ENCODE assay signal across 8 cellular contexts in the genomic region with DNA sequence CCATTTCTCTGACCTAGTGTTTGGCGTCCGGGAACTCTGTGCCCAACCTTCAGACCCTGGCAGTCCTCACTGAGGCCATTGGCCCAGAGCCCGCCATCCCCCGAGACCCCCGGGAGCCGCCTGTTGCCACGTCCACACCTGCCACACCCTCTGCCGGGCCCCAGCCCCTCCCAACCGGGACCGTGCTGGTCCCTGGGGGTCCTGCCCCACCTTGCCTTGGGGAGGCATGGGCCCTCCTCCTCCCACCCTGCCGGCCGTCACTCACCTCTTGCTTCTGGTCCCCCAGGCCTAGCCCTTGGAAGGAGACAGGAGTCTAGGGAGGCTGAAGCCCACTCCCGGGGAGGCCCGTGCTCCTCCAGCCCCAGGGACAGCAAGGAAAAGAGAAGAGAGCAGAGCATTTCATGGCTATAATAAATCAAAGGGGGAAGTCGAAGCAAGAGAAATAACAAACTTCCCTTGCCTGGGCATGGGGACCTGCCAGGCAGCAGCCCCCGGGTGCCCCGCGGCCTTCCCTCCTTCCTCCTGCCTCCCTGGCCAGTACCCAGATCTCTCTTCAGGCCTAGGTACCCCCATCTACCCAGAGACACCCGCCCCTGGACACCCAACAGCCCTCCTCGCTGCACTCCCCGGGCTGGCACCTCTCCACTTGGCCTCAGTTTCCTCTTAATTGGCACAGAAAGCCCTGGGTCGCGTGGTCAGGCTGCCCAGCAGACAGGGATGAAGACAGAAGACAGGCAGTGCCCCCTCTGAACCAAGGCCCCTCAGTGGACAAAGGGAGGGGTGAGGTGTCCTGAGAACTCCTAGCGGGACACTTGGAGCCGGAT. TPM values are rescaled to one million over a fixed set of nuclear protein-coding genes. Genes with fewer than 3 reads are reported as not detected.
A peak's percentile ranks its signal among the peaks of the same experiment; 100 is the strongest.
DNase-seq lines count a peak whose midpoint lies in the region; ATAC-seq and TF ChIP-seq lines count a peak whose summit lies in the region.
"Had no signal": no experiment of that assay in that cellular context is flagged by ENCODE, and none has a peak within 500 bp of the region (broad histone marks: within the 10 kb centered on the region; RNA-seq: fewer than 3 reads in every experiment).

No MANE protein-coding gene starts in this region.

- no peak for DNase-seq in CD4-positive, alpha-beta T cell
- DNase-seq in T-helper 17 cell (peak in 1 of 3 donors; percentile 2), midbrain (lab: John Stamatoyannopoulos, UW) (peak; percentile 18), retina (no peak), NCI-H1092 treated with DMSO at 0.1 percent for 48 hours (lab: John Stamatoyannopoulos, UW) (no peak)
- DNase-seq: DMS79 treated with DMSO at 0.1 percent for 48 hours had no signal

- ATAC-seq in CD4-positive, alpha-beta T cell (ENCODE audit: poor library complexity), result no peak
- no peak for ATAC-seq in T-helper 17 cell
- ATAC-seq in GM19328 (IDR thresholded peaks at IDR 0.05; ENCODE audit: unreplicated experiment), result no peak

- H3K9me3 ChIP-seq in CD4-positive, alpha-beta T cell (ENCODE audit: control insufficient read depth, low read length), result no peaks in the 10 kb centered on the region
- H3K9me3 ChIP-seq in T-helper 17 cell (ENCODE audit: control insufficient read depth, low read length, poor library complexity, severe bottlenecking), result no peaks in the 10 kb centered on the region

- POLR2A ChIA-PET in CD4-positive, alpha-beta T cell (lab: Charles Lee), result interaction anchor here (1.1 to 1.5 kb wide), 6 partner anchors 8 to 453 kb away, joined by 3 to 8 read pairs (median 4); a partner anchor contains a TSS

- CTCF ChIA-PET in CD4-positive, alpha-beta T cell (lab: Charles Lee), result interaction anchor here (3.1 kb wide), 1 partner anchor 21 kb away, joined by 12 read pairs; no protein-coding TSS in a partner anchor

- intact Hi-C loops in CD4-positive, alpha-beta T cell (cut with DNase I, micrococcal nuclease), result loop anchor here in 1 of 2 experiments (2.0 kb wide), 1 partner anchor 21 kb away; no protein-coding TSS in a partner anchor

- no peaks in the 10 kb centered on the region for H3K36me3 Mint-ChIP-seq in CD4-positive, alpha-beta T cell (ENCODE audit: low read depth)
- H3K36me3 Mint-ChIP-seq in T-helper 17 cell (ENCODE audit: low read depth), result no peaks in the 10 kb centered on the region

- H3K9me3 Mint-ChIP-seq in CD4-positive, alpha-beta T cell, result no peaks in the 10 kb centered on the region

- H3K4me1 Mint-ChIP-seq in CD4-positive, alpha-beta T cell (ENCODE audit: low read depth), result peaks cover 51% of the 10 kb centered on the region
- H3K4me1 Mint-ChIP-seq in T-helper 17 cell, result peaks cover 18% of the 10 kb centered on the region

- no peaks in the 10 kb centered on the region for H3K27me3 ChIP-seq in CD4-positive, alpha-beta T cell (ENCODE audit: control insufficient read depth, insufficient read depth, low read length)

- peak overlapping the region; percentile 94 for H3K27ac Mint-ChIP-seq in CD4-positive, alpha-beta T cell
- H3K27ac Mint-ChIP-seq in T-helper 17 cell, result peak overlapping the region; percentile 91

- no peak for TF ChIP-seq CTCF in CD4-positive, alpha-beta T cell (IDR thresholded peaks at IDR 0.05)

- H3K4me3 Mint-ChIP-seq in CD4-positive, alpha-beta T cell, result peak overlapping the region; percentile 73
- H3K4me3 Mint-ChIP-seq in T-helper 17 cell, result peak overlapping the region; percentile 80

- no peaks in the 10 kb centered on the region for H3K27me3 Mint-ChIP-seq in CD4-positive, alpha-beta T cell
- no peaks in the 10 kb centered on the region for H3K27me3 Mint-ChIP-seq in T-helper 17 cell

- H3K27ac ChIP-seq in CD4-positive, alpha-beta T cell (ENCODE audit: low read depth, low read length), result peak overlapping the region; percentile 83

RNA-seq across cellular contexts. Expression of a gene that starts 13.0 kb away (rescaled TPM):
- 10 to 100 TPM; 36.6 to 39.2 TPM for total RNA-seq in CD4-positive, alpha-beta T cell
- 10 to 100 TPM; 31.6 to 31.8 TPM for total RNA-seq in T-helper 17 cell

RNA-seq across cellular contexts. Expression of a gene that starts 17.1 kb away (rescaled TPM):
- total RNA-seq in CD4-positive, alpha-beta T cell, result 1 to 10 TPM; 4.9 to 5.9 TPM
- 10 to 100 TPM in 1 of 2 donors, 1 to 10 TPM in 1; 4.9 to 14.9 TPM for total RNA-seq in T-helper 17 cell
- total RNA-seq: lung microvascular endothelial cell had no signal

RNA-seq across cellular contexts. Expression of a gene that starts 30.8 kb away (rescaled TPM):
- total RNA-seq in CD4-positive, alpha-beta T cell, result 10 to 100 TPM; 51.3 to 59.5 TPM
- total RNA-seq in T-helper 17 cell, result 10 to 100 TPM; 47.8 to 55.2 TPM

RNA-seq across cellular contexts. Expression of a gene that starts 42.9 kb away (rescaled TPM):
- total RNA-seq in CD4-positive, alpha-beta T cell, result not detected
- under 1 TPM in 1 of 2 donors, not detected in 1; 0.10 TPM for total RNA-seq in T-helper 17 cell
- total RNA-seq: lung microvascular endothelial cell had no signal

RNA-seq across cellular contexts. Expression of a gene that starts 53.5 kb away (rescaled TPM):
- total RNA-seq in CD4-positive, alpha-beta T cell, result under 1 TPM; 0.56 to 0.85 TPM
- 1 to 10 TPM; 3.0 to 3.1 TPM for total RNA-seq in T-helper 17 cell
